12 cellular contexts compared by ENCODE assay signal in the genomic region with DNA sequence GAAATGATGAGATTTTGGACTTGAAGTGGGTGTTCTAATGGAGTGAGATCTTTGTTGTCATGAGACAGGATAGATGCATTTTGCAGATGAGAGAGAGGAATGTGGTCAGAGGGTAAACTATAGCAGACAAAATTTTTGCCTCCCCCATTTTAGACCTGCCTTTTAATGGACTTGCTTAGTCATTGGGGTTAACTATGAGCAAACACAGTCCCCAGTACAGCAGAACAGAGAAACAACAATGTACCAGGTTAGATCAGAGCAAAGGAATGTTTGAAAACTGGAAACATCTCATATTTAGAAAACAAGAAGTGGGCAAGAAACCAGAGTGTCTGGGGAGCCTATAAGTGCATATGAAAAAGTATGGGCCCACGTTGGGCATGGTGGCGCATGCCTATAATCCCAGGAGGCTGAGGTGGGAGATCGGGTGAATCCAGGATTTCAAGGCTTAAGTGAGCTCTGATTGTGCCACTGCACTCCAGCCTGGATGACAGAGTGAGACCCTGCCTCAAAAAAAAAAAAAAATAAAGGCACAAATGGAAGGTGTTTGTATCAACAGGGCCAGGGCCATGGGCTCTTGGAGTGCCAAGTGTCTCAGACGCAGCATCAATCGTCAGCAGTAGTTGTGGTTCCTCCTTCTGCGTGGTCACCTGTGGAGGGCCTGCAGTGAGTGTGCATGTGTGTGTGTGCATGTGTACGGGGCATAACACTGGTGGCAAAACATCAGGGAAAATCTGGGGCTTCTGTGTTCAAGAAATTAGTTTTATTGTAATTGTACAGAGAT.
DNase-seq lines count a peak whose midpoint lies in the region; ATAC-seq and TF ChIP-seq lines count a peak whose summit lies in the region.
"Had no signal": no experiment of that assay in that cellular context is flagged by ENCODE, and none has a peak within 500 bp of the region (broad histone marks: within the 10 kb centered on the region; RNA-seq: fewer than 3 reads in every experiment).

No MANE protein-coding gene starts in this region.

- H4K20me1 ChIP-seq in hepatocyte (ENCODE audit: insufficient read depth, poor library complexity, severe bottlenecking): no peaks in the 10 kb centered on the region

- H3K79me2 ChIP-seq in hepatocyte: no peaks in the 10 kb centered on the region

- H3K4me2 ChIP-seq in hepatocyte: no peak overlapping the region

- no peak overlapping the region for H3K4me3 Mint-ChIP-seq in activated B cell treated with CpG ODN at 0.5 μM for 24 hours
- H3K4me3 Mint-ChIP-seq in activated T-cell treated with anti-CD3 and anti-CD28 coated beads, Interleukin-2, amount 50 U/mL, for 4 hours: no peak overlapping the region
- H3K4me3 Mint-ChIP-seq: CD8-positive, alpha-beta T cell had no signal

- POLR2A ChIA-PET in activated B cell treated with CpG ODN at 0.5 μM for 24 hours (lab: Charles Lee): no interaction called here

- H3K27ac ChIP-seq in hepatocyte (peak overlapping the region; percentile 57), caudate nucleus (ENCODE audit: low read depth, low read length) (no peak overlapping the region)
- H3K27ac ChIP-seq: vagina had no signal

- ATAC-seq in activated B cell treated with CpG ODN at 0.5 μM for 24 hours (ENCODE audit: low read depth): peak; percentile 57
- ATAC-seq in HG02763 (IDR thresholded peaks at IDR 0.05; ENCODE audit: unreplicated experiment): no peak
- no peak for ATAC-seq in GM19455 (IDR thresholded peaks at IDR 0.05; ENCODE audit: unreplicated experiment)
- ATAC-seq in activated T-cell treated with anti-CD3 and anti-CD28 coated beads, Interleukin-2, amount 50 U/mL, for 4 hours: no peak
- ATAC-seq: CD8-positive, alpha-beta T cell had no signal

- H3K9me2 ChIP-seq in hepatocyte (replicated peaks; ENCODE audit: insufficient read depth): no peaks in the 10 kb centered on the region

- TF ChIP-seq CTCF in activated B cell treated with CpG ODN at 0.5 μM for 24 hours (IDR thresholded peaks at IDR 0.05) (no peak), hepatocyte (IDR thresholded peaks at IDR 0.05; ENCODE audit: poor library complexity) (no peak)

- DNase-seq in A172 (ENCODE audit: low spot score) (peak; percentile 87), HCEC 1CT (peak; percentile 93), activated B cell treated with CpG ODN at 0.5 μM for 24 hours (no peak), hepatocyte (ENCODE audit: low spot score) (no peak), caudate nucleus (lab: John Stamatoyannopoulos, UW) (no peak)
- no peak for DNase-seq in activated T-cell treated with anti-CD3 and anti-CD28 coated beads, Interleukin-2, amount 50 U/mL, for 4 hours
- DNase-seq: activated gamma-delta T cell treated with Interleukin-2 at 50 U/mL for 16 hours; CD8-positive, alpha-beta T cell had no signal

- H3K36me3 ChIP-seq in hepatocyte (replicated peaks; ENCODE audit: insufficient read depth, low read depth): no peaks in the 10 kb centered on the region
- H3K36me3 ChIP-seq: vagina had no signal

- WGBS in hepatocyte (ENCODE audit: low lambda C conversion rate, missing lambda C conversion rate): 74% methylated on average over 7 of the region's 7 CpGs

- H3K4me1 Mint-ChIP-seq in activated B cell treated with CpG ODN at 0.5 μM for 24 hours: peaks cover 19% of the 10 kb centered on the region
- peaks cover 5% of the 10 kb centered on the region for H3K4me1 Mint-ChIP-seq in activated T-cell treated with anti-CD3 and anti-CD28 coated beads, Interleukin-2, amount 50 U/mL, for 4 hours (ENCODE audit: low read depth)

- no peaks in the 10 kb centered on the region for H3K36me3 Mint-ChIP-seq in activated B cell treated with CpG ODN at 0.5 μM for 24 hours (ENCODE audit: low read depth)
- H3K36me3 Mint-ChIP-seq in activated T-cell treated with anti-CD3 and anti-CD28 coated beads, Interleukin-2, amount 50 U/mL, for 4 hours (ENCODE audit: insufficient read depth): no peaks in the 10 kb centered on the region
- H3K36me3 Mint-ChIP-seq: CD8-positive, alpha-beta T cell had no signal

- no peaks in the 10 kb centered on the region for H3K9me3 Mint-ChIP-seq in activated B cell treated with CpG ODN at 0.5 μM for 24 hours
- no peaks in the 10 kb centered on the region for H3K9me3 Mint-ChIP-seq in activated T-cell treated with anti-CD3 and anti-CD28 coated beads, Interleukin-2, amount 50 U/mL, for 4 hours
- H3K9me3 Mint-ChIP-seq: CD8-positive, alpha-beta T cell had no signal

- H3K4me3 ChIP-seq in hepatocyte: no peak overlapping the region
- H3K4me3 ChIP-seq: vagina had no signal

- no peaks in the 10 kb centered on the region for H3K9me3 ChIP-seq in hepatocyte (ENCODE audit: low read depth)
- H3K9me3 ChIP-seq: vagina had no signal

- H3K4me1 ChIP-seq in hepatocyte (ENCODE audit: insufficient read depth): peaks cover 41% of the 10 kb centered on the region

- CTCF ChIA-PET in activated B cell treated with CpG ODN at 0.5 μM for 24 hours (lab: Charles Lee): no interaction called here

- no peak overlapping the region for H2AFZ ChIP-seq in hepatocyte

- intact Hi-C loops in activated B cell treated with CpG ODN at 0.5 μM for 24 hours (cut with micrococcal nuclease): no loop called here

- H3K27me3 ChIP-seq in hepatocyte: no peaks in the 10 kb centered on the region
- H3K27me3 ChIP-seq: vagina had no signal

- no peaks in the 10 kb centered on the region for H3K27me3 Mint-ChIP-seq in activated B cell treated with CpG ODN at 0.5 μM for 24 hours
- peaks cover 20% of the 10 kb centered on the region for H3K27me3 Mint-ChIP-seq in activated T-cell treated with anti-CD3 and anti-CD28 coated beads, Interleukin-2, amount 50 U/mL, for 4 hours (ENCODE audit: low read depth)

- no peak overlapping the region for H3K27ac Mint-ChIP-seq in activated B cell treated with CpG ODN at 0.5 μM for 24 hours
- H3K27ac Mint-ChIP-seq: CD8-positive, alpha-beta T cell; IgD-negative memory B cell had no signal

Comparison
In these comparisons a context has a peak if more than half of its experiments do, and no peak if none do; other contexts are left out.
1. DNase-seq: peak in A172 (single experiment) and HCEC 1CT (single experiment); none in activated B cell treated with CpG ODN at 0.5 μM for 24 hours (single experiment), hepatocyte (single experiment), caudate nucleus (0 of 61) and activated T-cell treated with anti-CD3 and anti-CD28 coated beads, Interleukin-2, amount 50 U/mL, for 4 hours (single experiment).